Comparison of ENCODE assay signal across 1 cellular context in the genomic region with DNA sequence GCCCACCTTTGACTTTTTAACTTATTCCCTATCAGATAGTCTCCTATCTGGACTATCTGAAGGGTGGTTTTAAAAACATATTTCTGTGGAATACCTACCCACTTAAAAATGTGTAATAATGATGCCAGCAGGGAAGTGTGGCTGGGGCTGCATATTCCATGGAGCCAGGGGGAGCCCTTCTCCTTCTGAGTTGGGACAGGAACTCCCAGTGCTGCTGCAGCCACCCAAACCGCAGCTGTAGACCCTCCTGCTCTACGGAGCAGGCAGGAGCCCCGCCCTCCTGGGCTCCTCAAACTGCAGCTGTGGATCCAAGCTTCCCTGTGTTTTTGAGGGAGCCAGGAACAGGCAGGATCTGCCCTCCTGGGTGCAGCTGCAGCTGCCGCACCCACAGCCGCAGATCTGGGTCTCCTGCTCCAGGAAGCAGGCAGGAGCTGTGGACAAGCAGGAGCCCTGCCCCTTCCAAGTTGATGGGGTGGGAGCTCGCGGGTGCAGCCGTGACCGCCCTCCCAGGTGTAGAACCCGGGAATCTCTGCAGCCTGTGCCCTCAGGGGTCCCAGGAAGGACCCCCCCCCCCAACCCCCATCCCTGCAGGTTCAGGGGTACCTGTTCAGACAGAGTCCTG.
TF ChIP-seq lines count a peak whose summit lies in the region.

No MANE protein-coding gene starts in this region.

TF ChIP-seq in WTC11, 78 proteins besides CTCF, POLR2A, EP300 and RAD21 (continued from another document):
- TF ChIP-seq, protein P1, sequence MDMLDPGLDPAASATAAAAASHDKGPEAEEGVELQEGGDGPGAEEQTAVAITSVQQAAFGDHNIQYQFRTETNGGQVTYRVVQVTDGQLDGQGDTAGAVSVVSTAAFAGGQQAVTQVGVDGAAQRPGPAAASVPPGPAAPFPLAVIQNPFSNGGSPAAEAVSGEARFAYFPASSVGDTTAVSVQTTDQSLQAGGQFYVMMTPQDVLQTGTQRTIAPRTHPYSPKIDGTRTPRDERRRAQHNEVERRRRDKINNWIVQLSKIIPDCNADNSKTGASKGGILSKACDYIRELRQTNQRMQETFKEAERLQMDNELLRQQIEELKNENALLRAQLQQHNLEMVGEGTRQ (CRISPR knock-in tag; IDR thresholded peaks at IDR 0.05): no peak
- no peak for TF ChIP-seq CREB1 (CRISPR knock-in tag; IDR thresholded peaks at IDR 0.05)
- TF ChIP-seq, protein P2, sequence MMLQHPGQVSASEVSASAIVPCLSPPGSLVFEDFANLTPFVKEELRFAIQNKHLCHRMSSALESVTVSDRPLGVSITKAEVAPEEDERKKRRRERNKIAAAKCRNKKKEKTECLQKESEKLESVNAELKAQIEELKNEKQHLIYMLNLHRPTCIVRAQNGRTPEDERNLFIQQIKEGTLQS (CRISPR knock-in tag; conservative IDR thresholded peaks at IDR 0.05): no peak
- TF ChIP-seq ZNF416 (CRISPR knock-in tag; IDR thresholded peaks at IDR 0.05): no peak
- no peak for TF ChIP-seq ESRRA (CRISPR knock-in tag; IDR thresholded peaks at IDR 0.05; ENCODE audit: borderline replicate concordance)
- no peak for TF ChIP-seq ZNF138 (CRISPR knock-in tag; conservative IDR thresholded peaks at IDR 0.05)
- TF ChIP-seq, protein P3, sequence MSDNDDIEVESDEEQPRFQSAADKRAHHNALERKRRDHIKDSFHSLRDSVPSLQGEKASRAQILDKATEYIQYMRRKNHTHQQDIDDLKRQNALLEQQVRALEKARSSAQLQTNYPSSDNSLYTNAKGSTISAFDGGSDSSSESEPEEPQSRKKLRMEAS (CRISPR knock-in tag; IDR thresholded peaks at IDR 0.05): no peak
- TF ChIP-seq RORB (CRISPR knock-in tag; IDR thresholded peaks at IDR 0.05): no peak
